ENCODE assay signal across 3 cellular contexts in genomic region chr2:31296641-31297287, GRCh38.
A peak's percentile ranks its signal among the peaks of the same experiment; 100 is the strongest.
TF ChIP-seq lines count a peak whose summit lies in the region.

No MANE protein-coding gene starts in this region.

TF ChIP-seq in liver, 16 proteins besides CTCF, POLR2A, EP300 and RAD21:
- TF ChIP-seq TAF1 (conservative IDR thresholded peaks at IDR 0.05) (no peak), NR2F2 (IDR thresholded peaks at IDR 0.05) (peak; percentile 38)

TF ChIP-seq in HepG2, 621 proteins besides CTCF, POLR2A, EP300 and RAD21:
- TF ChIP-seq ZNF670 (CRISPR knock-in tag; IDR thresholded peaks at IDR 0.05; ENCODE audit: borderline replicate concordance) (no peak), TBX3 (IDR thresholded peaks at IDR 0.05; ENCODE audit: borderline replicate concordance) (no peak)
TF ChIP-seq in HepG2: peak in this region for 0.

TF ChIP-seq in endothelial cell of umbilical vein, 7 proteins besides CTCF, POLR2A, EP300 and RAD21:
- TF ChIP-seq GATA2 (IDR thresholded peaks at IDR 0.05; ENCODE audit: insufficient read depth, insufficient read length, low read depth, low read length) = peak; percentile 62
- no peak for TF ChIP-seq MAX (IDR thresholded peaks at IDR 0.05; ENCODE audit: insufficient read depth, insufficient read length)
TF ChIP-seq in endothelial cell of umbilical vein: peak in this region for 1.
